ENCODE assay signal across 1 cellular context in the genomic region with DNA sequence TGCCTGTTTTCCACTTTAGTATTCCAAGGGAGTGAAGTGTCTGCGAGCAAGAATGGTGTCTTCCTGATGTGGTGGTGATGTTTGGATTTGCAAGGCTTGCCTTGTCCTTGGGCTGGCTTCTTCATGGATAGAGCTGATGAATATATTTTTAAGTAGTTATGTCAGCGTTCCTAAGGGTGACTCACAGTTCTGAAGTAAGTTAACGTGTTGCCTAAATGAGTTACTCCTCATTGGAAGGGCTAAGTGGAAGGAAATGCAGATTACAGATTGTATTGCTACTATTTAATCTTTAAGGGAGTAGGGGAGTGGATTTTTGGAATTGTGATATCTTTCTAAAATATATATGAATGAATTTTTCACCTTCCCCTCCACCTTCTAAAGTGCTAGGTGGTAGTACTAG.
TF ChIP-seq lines count a peak whose summit lies in the region.

No MANE protein-coding gene starts in this region.

TF ChIP-seq in HepG2, 621 proteins besides CTCF, POLR2A, EP300 and RAD21 (continued from another document):
- TF ChIP-seq, protein P1, sequence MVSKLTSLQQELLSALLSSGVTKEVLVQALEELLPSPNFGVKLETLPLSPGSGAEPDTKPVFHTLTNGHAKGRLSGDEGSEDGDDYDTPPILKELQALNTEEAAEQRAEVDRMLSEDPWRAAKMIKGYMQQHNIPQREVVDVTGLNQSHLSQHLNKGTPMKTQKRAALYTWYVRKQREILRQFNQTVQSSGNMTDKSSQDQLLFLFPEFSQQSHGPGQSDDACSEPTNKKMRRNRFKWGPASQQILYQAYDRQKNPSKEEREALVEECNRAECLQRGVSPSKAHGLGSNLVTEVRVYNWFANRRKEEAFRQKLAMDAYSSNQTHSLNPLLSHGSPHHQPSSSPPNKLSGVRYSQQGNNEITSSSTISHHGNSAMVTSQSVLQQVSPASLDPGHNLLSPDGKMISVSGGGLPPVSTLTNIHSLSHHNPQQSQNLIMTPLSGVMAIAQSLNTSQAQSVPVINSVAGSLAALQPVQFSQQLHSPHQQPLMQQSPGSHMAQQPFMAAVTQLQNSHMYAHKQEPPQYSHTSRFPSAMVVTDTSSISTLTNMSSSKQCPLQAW (CRISPR knock-in tag; IDR thresholded peaks at IDR 0.05), result no peak
- TF ChIP-seq BORCS8-MEF2B (CRISPR knock-in tag; IDR thresholded peaks at IDR 0.05), result no peak
- TF ChIP-seq, protein P2, sequence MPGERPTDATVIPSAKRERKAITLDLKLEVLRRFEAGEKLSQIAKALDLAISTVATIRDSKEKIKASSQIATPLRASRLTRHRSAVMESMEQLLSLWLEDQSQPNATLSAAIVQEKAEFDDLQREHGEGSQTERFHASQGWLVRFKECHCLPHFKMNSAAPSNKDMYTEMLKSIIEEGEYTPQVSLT (CRISPR knock-in tag; IDR thresholded peaks at IDR 0.05; ENCODE audit: borderline replicate concordance, low read depth), result no peak
